1 cellular context compared by ENCODE assay signal in the genomic region with DNA sequence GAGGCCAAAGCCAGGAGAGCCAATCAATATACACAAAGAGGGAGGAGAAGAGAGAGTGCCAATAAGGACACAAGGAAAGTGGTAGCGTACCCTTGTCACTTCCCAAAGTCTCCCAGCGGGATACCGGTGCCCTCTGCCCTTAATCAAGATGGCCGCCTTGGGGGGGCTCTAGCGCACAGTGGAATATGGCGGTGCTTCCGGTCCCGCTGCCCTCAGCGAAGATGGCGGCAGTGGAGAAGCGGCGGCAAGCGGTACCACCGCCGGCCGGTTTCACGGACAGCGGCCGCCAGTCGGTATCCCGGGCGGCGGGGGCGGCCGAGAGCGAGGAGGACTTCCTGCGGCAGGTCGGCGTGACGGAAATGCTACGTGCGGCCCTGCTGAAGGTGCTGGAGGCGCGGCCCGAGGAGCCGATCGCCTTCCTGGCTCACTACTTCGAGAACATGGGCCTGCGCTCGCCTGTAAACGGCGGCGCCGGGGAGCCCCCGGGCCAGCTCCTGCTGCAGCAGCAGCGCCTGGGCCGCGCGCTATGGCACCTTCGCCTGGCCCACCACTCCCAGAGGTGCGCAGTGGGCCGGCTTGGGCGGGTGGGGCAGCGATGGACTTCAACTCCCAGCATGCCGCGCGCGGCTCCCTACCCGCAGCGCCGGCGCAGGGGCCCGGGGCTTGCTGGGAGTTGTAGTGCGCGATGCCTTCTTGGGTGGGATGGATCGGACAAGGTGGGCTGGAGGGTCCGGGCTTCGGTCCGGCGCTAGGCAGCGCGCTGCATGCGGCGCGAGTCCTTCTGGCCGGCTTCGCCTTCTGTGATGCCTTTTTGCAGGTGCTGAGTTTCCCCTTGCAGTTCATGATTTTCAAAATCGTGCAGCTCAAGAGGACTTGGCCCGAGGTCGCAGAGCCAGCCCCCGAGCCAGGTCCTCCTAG.
TF ChIP-seq lines count a peak whose summit lies in the region.

Gene TPGS1 (plus strand): TSS at position 212 of the 918 bp plus-strand sequence. CDS start 10 bp downstream, at position 222.

TF ChIP-seq in GM12878, 131 proteins besides CTCF, POLR2A, EP300 and RAD21 (continued from another document and continues in another):
- TF ChIP-seq TCF3 (IDR thresholded peaks at IDR 0.05; ENCODE audit: borderline replicate concordance, insufficient read depth, low read depth, low read length) (0 out of 2 replicates have a peak, but pooled peaks have one; percentile 3), SMC3 (IDR thresholded peaks at IDR 0.05; ENCODE audit: borderline replicate concordance, low read length) (no peak), DPF2 (IDR thresholded peaks at IDR 0.05) (no peak; the same call in 1 of the 2 replicates), HSF1 (IDR thresholded peaks at IDR 0.05; ENCODE audit: low read depth, low read length) (no peak), BCL11A (IDR thresholded peaks at IDR 0.05; ENCODE audit: low read depth, low read length) (0 out of 2 replicates have a peak, but pooled peaks have one; percentile 5), RAD51 (IDR thresholded peaks at IDR 0.05) (peak; percentile 75), ZBED1 (IDR thresholded peaks at IDR 0.05; ENCODE audit: borderline replicate concordance) (no peak), ESRRA (IDR thresholded peaks at IDR 0.05; ENCODE audit: low read length) (no peak; the same call in 1 of the 2 replicates), PAX5 (IDR thresholded peaks at IDR 0.05; ENCODE audit: borderline replicate concordance, low read depth, low read length) (no peak; the same call in 1 of the 2 replicates), SIN3A (IDR thresholded peaks at IDR 0.05; ENCODE audit: low read depth, low read length) (peak; percentile 21; the same call in 1 of the 2 replicates), KDM1A (IDR thresholded peaks at IDR 0.05; ENCODE audit: borderline replicate concordance) (no peak), SUZ12 (IDR thresholded peaks at IDR 0.05; ENCODE audit: unreplicated experiment) (no peak), SRF (IDR thresholded peaks at IDR 0.05; ENCODE audit: low read depth in 2 of 2, low read length in 2 of 2) (peak; percentile 51 to 75; a peak in 3 of 4 replicates), CBFB (IDR thresholded peaks at IDR 0.05; ENCODE audit: low read depth) (no peak), KAT2A (conservative IDR thresholded peaks at IDR 0.05; ENCODE audit: control insufficient read depth, low read depth, low read length) (no peak), TBL1XR1 (IDR thresholded peaks at IDR 0.05; ENCODE audit: low read depth, low read length) (no peak), ZNF24 (IDR thresholded peaks at IDR 0.05) (no peak), RUNX3 (IDR thresholded peaks at IDR 0.05; ENCODE audit: low read length) (0 out of 2 replicates have a peak, but pooled peaks have one; percentile 28), HDAC6 (IDR thresholded peaks at IDR 0.05; ENCODE audit: unreplicated experiment) (no peak), TARDBP (IDR thresholded peaks at IDR 0.05; ENCODE audit: borderline replicate concordance) (peak; percentile 95), STAT1 (conservative IDR thresholded peaks at IDR 0.05) (no peak), POU2F2 (IDR thresholded peaks at IDR 0.05; ENCODE audit: borderline replicate concordance, low read depth, low read length) (0 out of 3 replicates have a peak, but pooled peaks have one; percentile 3), TCF7 (IDR thresholded peaks at IDR 0.05; ENCODE audit: borderline replicate concordance) (no peak), JUNB (IDR thresholded peaks at IDR 0.05) (no peak), SMAD1 (IDR thresholded peaks at IDR 0.05; ENCODE audit: low read depth, partially characterized antibody) (peak; percentile 81), TAF1 (IDR thresholded peaks at IDR 0.05; ENCODE audit: borderline replicate concordance, low read depth, low read length) (peak; percentile 88), GATAD2B (conservative IDR thresholded peaks at IDR 0.05; ENCODE audit: low read depth) (no peak; the same call in 1 of the 2 replicates), FOS (IDR thresholded peaks at IDR 0.05; ENCODE audit: borderline replicate concordance, extremely low read depth, insufficient read length) (no peak), RCOR1 (conservative IDR thresholded peaks at IDR 0.05; ENCODE audit: low read depth, low read length) (0 out of 2 replicates have a peak, but pooled peaks have one; percentile 29), CREB1 (IDR thresholded peaks at IDR 0.05; ENCODE audit: low read depth) (peak; percentile 79), ZBTB40 (IDR thresholded peaks at IDR 0.05; ENCODE audit: borderline replicate concordance) (peak; percentile 97), MEF2B (IDR thresholded peaks at IDR 0.05; ENCODE audit: partially characterized antibody, poor library complexity, severe bottlenecking) (no peak), NR2C2 (IDR thresholded peaks at IDR 0.05; ENCODE audit: borderline replicate concordance, control insufficient read depth, insufficient read length, low read depth) (no peak), STAT3 (IDR thresholded peaks at IDR 0.05; ENCODE audit: low read depth, low read length) (no peak), TCF12 (IDR thresholded peaks at IDR 0.05; ENCODE audit: low read depth, low read length) (0 out of 2 replicates have a peak, but pooled peaks have one; percentile 4), FOXM1 (IDR thresholded peaks at IDR 0.05; ENCODE audit: low read depth, low read length) (no peak), CEBPB (IDR thresholded peaks at IDR 0.05; ENCODE audit: borderline replicate concordance in 1 of 2, low read depth in 2 of 2, low read length in 2 of 2) (no peak), SIX5 (IDR thresholded peaks at IDR 0.05; ENCODE audit: low read depth, low read length, severe bottlenecking) (peak; percentile 97), CBX3 (IDR thresholded peaks at IDR 0.05; ENCODE audit: borderline replicate concordance, low read depth) (no peak), EED (IDR thresholded peaks at IDR 0.05; ENCODE audit: low read depth) (0 out of 2 replicates have a peak, but pooled peaks have one; percentile 21), PML (IDR thresholded peaks at IDR 0.05; ENCODE audit: low read length) (no peak), RBBP5 (conservative IDR thresholded peaks at IDR 0.05) (no peak), IKZF1 (conservative IDR thresholded peaks at IDR 0.05) (peak; percentile 98), MXI1 (IDR thresholded peaks at IDR 0.05; ENCODE audit: low read depth, low read length) (peak; percentile 13; the same call in 1 of the 2 replicates), SP1 (IDR thresholded peaks at IDR 0.05; ENCODE audit: low read depth, low read length) (no peak), SREBF2 (IDR thresholded peaks at IDR 0.05; ENCODE audit: low read length) (no peak), YBX1 (IDR thresholded peaks at IDR 0.05) (no peak), HDAC2 (IDR thresholded peaks at IDR 0.05) (no peak), NBN (IDR thresholded peaks at IDR 0.05) (no peak), PAX8 (IDR thresholded peaks at IDR 0.05) (no peak), ZNF207 (IDR thresholded peaks at IDR 0.05; ENCODE audit: borderline replicate concordance) (peak; percentile 61; the same call in 1 of the 2 replicates), CREM (IDR thresholded peaks at IDR 0.05; ENCODE audit: low read depth) (peak; percentile 85), EGR1 (IDR thresholded peaks at IDR 0.05; ENCODE audit: borderline replicate concordance in 1 of 2, low read depth in 2 of 2, low read length in 2 of 2) (no peak), PKNOX1 (IDR thresholded peaks at IDR 0.05) (no peak), POLR2AphosphoS5 (IDR thresholded peaks at IDR 0.05; ENCODE audit: low read length) (peak; percentile 55; the same call in 1 of the 2 replicates), HDGF (IDR thresholded peaks at IDR 0.05) (peak; percentile 31; the same call in 1 of the 2 replicates)
- TF ChIP-seq, protein P1, sequence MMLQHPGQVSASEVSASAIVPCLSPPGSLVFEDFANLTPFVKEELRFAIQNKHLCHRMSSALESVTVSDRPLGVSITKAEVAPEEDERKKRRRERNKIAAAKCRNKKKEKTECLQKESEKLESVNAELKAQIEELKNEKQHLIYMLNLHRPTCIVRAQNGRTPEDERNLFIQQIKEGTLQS (IDR thresholded peaks at IDR 0.05; ENCODE audit: borderline replicate concordance, extremely low read depth, low read depth, low read length): 0 out of 2 replicates have a peak, but pooled peaks have one; percentile 58
- TF ChIP-seq, protein P2, sequence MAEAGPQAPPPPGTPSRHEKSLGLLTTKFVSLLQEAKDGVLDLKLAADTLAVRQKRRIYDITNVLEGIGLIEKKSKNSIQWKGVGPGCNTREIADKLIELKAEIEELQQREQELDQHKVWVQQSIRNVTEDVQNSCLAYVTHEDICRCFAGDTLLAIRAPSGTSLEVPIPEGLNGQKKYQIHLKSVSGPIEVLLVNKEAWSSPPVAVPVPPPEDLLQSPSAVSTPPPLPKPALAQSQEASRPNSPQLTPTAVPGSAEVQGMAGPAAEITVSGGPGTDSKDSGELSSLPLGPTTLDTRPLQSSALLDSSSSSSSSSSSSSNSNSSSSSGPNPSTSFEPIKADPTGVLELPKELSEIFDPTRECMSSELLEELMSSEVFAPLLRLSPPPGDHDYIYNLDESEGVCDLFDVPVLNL (IDR thresholded peaks at IDR 0.05; ENCODE audit: low read depth, low read length): no peak
- TF ChIP-seq, protein P3, sequence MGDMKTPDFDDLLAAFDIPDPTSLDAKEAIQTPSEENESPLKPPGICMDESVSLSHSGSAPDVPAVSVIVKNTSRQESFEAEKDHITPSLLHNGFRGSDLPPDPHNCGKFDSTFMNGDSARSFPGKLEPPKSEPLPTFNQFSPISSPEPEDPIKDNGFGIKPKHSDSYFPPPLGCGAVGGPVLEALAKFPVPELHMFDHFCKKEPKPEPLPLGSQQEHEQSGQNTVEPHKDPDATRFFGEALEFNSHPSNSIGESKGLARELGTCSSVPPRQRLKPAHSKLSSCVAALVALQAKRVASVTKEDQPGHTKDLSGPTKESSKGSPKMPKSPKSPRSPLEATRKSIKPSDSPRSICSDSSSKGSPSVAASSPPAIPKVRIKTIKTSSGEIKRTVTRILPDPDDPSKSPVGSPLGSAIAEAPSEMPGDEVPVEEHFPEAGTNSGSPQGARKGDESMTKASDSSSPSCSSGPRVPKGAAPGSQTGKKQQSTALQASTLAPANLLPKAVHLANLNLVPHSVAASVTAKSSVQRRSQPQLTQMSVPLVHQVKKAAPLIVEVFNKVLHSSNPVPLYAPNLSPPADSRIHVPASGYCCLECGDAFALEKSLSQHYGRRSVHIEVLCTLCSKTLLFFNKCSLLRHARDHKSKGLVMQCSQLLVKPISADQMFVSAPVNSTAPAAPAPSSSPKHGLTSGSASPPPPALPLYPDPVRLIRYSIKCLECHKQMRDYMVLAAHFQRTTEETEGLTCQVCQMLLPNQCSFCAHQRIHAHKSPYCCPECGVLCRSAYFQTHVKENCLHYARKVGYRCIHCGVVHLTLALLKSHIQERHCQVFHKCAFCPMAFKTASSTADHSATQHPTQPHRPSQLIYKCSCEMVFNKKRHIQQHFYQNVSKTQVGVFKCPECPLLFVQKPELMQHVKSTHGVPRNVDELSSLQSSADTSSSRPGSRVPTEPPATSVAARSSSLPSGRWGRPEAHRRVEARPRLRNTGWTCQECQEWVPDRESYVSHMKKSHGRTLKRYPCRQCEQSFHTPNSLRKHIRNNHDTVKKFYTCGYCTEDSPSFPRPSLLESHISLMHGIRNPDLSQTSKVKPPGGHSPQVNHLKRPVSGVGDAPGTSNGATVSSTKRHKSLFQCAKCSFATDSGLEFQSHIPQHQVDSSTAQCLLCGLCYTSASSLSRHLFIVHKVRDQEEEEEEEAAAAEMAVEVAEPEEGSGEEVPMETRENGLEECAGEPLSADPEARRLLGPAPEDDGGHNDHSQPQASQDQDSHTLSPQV (IDR thresholded peaks at IDR 0.05): no peak
